In genomic region chr1:196494766-196495165, GRCh38 we compare ENCODE assay signal across 8 cellular contexts.
"Had no signal": no experiment of that assay in that cellular context is flagged by ENCODE, and none has a peak within 500 bp of the region (broad histone marks: within the 10 kb centered on the region; RNA-seq: fewer than 3 reads in every experiment).

No MANE protein-coding gene starts in this region.

- FAIRE-seq: G401.6, GM12878, GM12891, GM12892, GM18507, GM19239 had no signal

- DNase-seq: GDM1, GF-D8 had no signal

- ATAC-seq: GM12878 had no signal

- H3K4me3 ChIP-seq: GM12878 had no signal
